Comparison of ENCODE assay signal across 2 cellular contexts in the genomic region with DNA sequence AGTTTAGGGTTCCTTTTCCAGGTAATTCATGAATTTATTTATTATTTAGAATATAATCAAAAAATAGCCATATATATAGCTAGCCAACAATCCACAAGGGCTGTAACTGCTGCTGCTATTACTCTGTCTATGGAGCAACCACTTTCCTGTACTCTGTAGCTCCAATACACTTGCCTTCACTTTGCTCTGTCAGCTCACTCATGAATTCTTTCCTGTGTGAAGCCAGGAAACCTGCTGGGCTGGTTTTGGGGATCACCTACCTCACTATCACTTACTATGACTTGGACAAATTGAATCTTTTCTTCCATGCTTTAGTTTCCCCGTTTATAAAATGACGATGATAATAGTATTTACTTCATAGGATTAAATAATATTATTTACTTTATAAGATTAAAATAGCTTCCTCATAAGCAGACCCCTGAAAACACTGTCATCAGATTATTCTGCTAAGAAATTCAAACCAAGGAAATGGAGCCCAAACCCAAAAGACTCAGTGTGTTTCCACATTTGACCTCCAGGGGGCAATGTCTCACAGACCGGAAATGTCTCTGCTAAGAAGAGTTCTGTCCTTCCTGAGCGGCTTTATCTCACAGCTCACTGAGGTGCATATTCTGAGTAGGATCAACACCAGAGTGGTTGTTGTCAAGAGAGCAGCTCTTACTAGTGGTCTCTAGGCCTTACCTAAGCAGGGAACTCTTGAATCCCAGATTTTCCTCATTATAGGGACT.
TF ChIP-seq lines count a peak whose summit lies in the region.

No MANE protein-coding gene starts in this region.

TF ChIP-seq in SK-N-SH, 30 proteins besides CTCF, POLR2A, EP300 and RAD21 (continued from another document):
- TF ChIP-seq, protein P1, sequence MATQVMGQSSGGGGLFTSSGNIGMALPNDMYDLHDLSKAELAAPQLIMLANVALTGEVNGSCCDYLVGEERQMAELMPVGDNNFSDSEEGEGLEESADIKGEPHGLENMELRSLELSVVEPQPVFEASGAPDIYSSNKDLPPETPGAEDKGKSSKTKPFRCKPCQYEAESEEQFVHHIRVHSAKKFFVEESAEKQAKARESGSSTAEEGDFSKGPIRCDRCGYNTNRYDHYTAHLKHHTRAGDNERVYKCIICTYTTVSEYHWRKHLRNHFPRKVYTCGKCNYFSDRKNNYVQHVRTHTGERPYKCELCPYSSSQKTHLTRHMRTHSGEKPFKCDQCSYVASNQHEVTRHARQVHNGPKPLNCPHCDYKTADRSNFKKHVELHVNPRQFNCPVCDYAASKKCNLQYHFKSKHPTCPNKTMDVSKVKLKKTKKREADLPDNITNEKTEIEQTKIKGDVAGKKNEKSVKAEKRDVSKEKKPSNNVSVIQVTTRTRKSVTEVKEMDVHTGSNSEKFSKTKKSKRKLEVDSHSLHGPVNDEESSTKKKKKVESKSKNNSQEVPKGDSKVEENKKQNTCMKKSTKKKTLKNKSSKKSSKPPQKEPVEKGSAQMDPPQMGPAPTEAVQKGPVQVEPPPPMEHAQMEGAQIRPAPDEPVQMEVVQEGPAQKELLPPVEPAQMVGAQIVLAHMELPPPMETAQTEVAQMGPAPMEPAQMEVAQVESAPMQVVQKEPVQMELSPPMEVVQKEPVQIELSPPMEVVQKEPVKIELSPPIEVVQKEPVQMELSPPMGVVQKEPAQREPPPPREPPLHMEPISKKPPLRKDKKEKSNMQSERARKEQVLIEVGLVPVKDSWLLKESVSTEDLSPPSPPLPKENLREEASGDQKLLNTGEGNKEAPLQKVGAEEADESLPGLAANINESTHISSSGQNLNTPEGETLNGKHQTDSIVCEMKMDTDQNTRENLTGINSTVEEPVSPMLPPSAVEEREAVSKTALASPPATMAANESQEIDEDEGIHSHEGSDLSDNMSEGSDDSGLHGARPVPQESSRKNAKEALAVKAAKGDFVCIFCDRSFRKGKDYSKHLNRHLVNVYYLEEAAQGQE (IDR thresholded peaks at IDR 0.05; ENCODE audit: low read depth, low read length) = no peak
- TF ChIP-seq JUND (IDR thresholded peaks at IDR 0.05) (no peak), FOXM1 (IDR thresholded peaks at IDR 0.05; ENCODE audit: low read depth) (no peak), GABPA (IDR thresholded peaks at IDR 0.05; ENCODE audit: low read depth) (no peak; the same call in 1 of the 2 replicates), GATA2 (CRISPR knock-in tag; IDR thresholded peaks at IDR 0.05) (no peak), RCOR1 (IDR thresholded peaks at IDR 0.05; ENCODE audit: low read length) (no peak)
- TF ChIP-seq, protein P2, sequence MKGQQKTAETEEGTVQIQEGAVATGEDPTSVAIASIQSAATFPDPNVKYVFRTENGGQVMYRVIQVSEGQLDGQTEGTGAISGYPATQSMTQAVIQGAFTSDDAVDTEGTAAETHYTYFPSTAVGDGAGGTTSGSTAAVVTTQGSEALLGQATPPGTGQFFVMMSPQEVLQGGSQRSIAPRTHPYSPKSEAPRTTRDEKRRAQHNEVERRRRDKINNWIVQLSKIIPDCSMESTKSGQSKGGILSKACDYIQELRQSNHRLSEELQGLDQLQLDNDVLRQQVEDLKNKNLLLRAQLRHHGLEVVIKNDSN (IDR thresholded peaks at IDR 0.05; ENCODE audit: borderline replicate concordance, low read depth) = no peak
- TF ChIP-seq, protein P3, sequence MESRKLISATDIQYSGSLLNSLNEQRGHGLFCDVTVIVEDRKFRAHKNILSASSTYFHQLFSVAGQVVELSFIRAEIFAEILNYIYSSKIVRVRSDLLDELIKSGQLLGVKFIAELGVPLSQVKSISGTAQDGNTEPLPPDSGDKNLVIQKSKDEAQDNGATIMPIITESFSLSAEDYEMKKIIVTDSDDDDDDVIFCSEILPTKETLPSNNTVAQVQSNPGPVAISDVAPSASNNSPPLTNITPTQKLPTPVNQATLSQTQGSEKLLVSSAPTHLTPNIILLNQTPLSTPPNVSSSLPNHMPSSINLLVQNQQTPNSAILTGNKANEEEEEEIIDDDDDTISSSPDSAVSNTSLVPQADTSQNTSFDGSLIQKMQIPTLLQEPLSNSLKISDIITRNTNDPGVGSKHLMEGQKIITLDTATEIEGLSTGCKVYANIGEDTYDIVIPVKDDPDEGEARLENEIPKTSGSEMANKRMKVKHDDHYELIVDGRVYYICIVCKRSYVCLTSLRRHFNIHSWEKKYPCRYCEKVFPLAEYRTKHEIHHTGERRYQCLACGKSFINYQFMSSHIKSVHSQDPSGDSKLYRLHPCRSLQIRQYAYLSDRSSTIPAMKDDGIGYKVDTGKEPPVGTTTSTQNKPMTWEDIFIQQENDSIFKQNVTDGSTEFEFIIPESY (IDR thresholded peaks at IDR 0.05; ENCODE audit: borderline replicate concordance, low read depth) = no peak

TF ChIP-seq in SK-N-SH treated with all-trans-retinoic acid at 6 μM for 48 hours, 23 proteins besides CTCF, POLR2A, EP300 and RAD21 (continued from another document):
- TF ChIP-seq, protein P4, sequence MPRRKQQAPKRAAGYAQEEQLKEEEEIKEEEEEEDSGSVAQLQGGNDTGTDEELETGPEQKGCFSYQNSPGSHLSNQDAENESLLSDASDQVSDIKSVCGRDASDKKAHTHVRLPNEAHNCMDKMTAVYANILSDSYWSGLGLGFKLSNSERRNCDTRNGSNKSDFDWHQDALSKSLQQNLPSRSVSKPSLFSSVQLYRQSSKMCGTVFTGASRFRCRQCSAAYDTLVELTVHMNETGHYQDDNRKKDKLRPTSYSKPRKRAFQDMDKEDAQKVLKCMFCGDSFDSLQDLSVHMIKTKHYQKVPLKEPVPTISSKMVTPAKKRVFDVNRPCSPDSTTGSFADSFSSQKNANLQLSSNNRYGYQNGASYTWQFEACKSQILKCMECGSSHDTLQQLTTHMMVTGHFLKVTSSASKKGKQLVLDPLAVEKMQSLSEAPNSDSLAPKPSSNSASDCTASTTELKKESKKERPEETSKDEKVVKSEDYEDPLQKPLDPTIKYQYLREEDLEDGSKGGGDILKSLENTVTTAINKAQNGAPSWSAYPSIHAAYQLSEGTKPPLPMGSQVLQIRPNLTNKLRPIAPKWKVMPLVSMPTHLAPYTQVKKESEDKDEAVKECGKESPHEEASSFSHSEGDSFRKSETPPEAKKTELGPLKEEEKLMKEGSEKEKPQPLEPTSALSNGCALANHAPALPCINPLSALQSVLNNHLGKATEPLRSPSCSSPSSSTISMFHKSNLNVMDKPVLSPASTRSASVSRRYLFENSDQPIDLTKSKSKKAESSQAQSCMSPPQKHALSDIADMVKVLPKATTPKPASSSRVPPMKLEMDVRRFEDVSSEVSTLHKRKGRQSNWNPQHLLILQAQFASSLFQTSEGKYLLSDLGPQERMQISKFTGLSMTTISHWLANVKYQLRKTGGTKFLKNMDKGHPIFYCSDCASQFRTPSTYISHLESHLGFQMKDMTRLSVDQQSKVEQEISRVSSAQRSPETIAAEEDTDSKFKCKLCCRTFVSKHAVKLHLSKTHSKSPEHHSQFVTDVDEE (CRISPR knock-in tag; IDR thresholded peaks at IDR 0.05) = no peak
- TF ChIP-seq SNAI2 (CRISPR knock-in tag; IDR thresholded peaks at IDR 0.05) (no peak), ZFP3 (CRISPR knock-in tag; IDR thresholded peaks at IDR 0.05) (no peak), ZNF565 (CRISPR knock-in tag; conservative IDR thresholded peaks at IDR 0.05; ENCODE audit: low read depth) (no peak)
